Comparison of ENCODE assay signal across 18 cellular contexts in the genomic region with DNA sequence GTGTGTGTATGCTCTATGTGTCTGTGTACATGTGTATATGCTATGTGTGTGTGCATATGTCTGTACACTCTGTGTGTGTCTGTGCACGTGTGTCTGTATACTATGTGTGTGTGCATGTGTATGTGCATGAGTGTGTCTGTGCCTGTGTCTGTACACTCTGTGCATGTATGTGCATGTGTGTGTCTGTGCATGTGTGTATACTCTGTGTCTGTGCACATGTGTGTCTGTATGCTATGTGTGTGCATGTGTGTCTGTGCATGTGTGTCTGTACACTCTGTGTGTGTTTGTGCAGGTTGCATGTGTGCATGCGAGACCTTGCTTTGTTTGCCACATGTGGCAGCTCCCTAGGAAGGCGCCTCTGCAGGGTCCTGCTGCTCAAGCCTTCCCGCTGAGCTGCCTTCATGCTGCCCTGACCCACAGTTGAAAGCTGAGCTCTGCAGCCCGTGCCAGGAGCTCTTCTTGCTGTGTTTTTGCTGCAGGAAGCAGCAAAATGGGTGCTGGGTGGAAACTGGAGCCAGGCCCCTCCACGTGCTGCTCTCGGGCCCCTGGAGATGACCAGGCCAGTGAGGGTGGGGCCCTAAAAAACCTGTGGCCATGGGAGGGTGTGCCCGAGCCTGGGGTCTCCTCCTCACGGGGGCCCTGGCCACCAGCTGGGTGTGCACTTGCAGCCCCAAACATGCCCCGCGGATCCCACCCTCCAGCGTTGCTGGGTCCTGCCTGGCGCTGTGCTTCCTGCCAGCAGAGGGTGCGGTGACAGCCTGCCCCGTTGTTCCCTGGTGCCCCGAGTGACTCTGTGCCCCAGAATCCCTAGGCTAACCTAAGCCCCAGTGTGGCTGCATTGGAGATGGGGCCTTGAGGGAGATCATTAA.
"Had no signal": no experiment of that assay in that cellular context is flagged by ENCODE, and none has a peak within 500 bp of the region (broad histone marks: within the 10 kb centered on the region; RNA-seq: fewer than 3 reads in every experiment).

No MANE protein-coding gene starts in this region.

- FAIRE-seq: colon, pancreas had no signal

- H3K36me3 ChIP-seq: cardiac muscle cell, left lung, pancreas, thoracic aorta, WERI-Rb-1 had no signal

- H3K4me1 ChIP-seq: left lung, pancreas had no signal

- DNase-seq: activated CD4-positive, alpha-beta memory T cell treated with anti-CD3 and anti-CD28 coated beads for 36 hours; activated naive CD8-positive, alpha-beta T cell treated with anti-CD3 and anti-CD28 coated beads for 36 hours; amniotic stem cell; erythroblast; foreskin melanocyte; glutamatergic neuron; hippocampal formation; islet precursor cell; midbrain; pancreas; stimulated activated naive B cell treated with anti-CD40 and anti-IgM and Interleukin-4, amounts not matched to agents 10 μg/mL and 1 μg/mL and 100 μg/mL, for 72 hours; SW 1271; WERI-Rb-1 had no signal

- H3K27me3 ChIP-seq: dorsolateral prefrontal cortex, left lung, pancreas had no signal

- H3K4me3 ChIP-seq: cardiac muscle cell, dorsolateral prefrontal cortex, left lung, pancreas, thoracic aorta had no signal

- H3K9me3 ChIP-seq: left lung, pancreas, thoracic aorta had no signal

- H3K27ac ChIP-seq: cardiac muscle cell, dorsolateral prefrontal cortex, left lung, pancreas, thoracic aorta, WERI-Rb-1 had no signal
